In genomic region chr9:129968690-129969485, GRCh38 we compare ENCODE assay signal across 9 cellular contexts.
DNase-seq lines count a peak whose midpoint lies in the region; ATAC-seq and TF ChIP-seq lines count a peak whose summit lies in the region.
"Had no signal": no experiment of that assay in that cellular context is flagged by ENCODE, and none has a peak within 500 bp of the region (broad histone marks: within the 10 kb centered on the region; RNA-seq: fewer than 3 reads in every experiment).

No MANE protein-coding gene starts in this region.

- peaks cover 0 to 49% (median 10%) of the 10 kb centered on the region in 9 donors for H3K36me3 ChIP-seq in heart right ventricle
- no peaks in the 10 kb centered on the region for H3K36me3 ChIP-seq in right atrium auricular region
- H3K36me3 ChIP-seq in ascending aorta = peaks cover 3 to 24% of the 10 kb centered on the region in 2 donors
- peaks cover 0 to 26% of the 10 kb centered on the region in 2 donors for H3K36me3 ChIP-seq in left lung
- H3K36me3 ChIP-seq in vagina = no peaks in the 10 kb centered on the region

- H3K4me3 ChIP-seq in heart right ventricle = no peak overlapping the region
- H3K4me3 ChIP-seq in right atrium auricular region = no peak overlapping the region
- H3K4me3 ChIP-seq in ascending aorta = no peak overlapping the region
- no peak overlapping the region for H3K4me3 ChIP-seq in left lung
- no peak overlapping the region for H3K4me3 ChIP-seq in vagina
- H3K4me3 ChIP-seq: psoas muscle had no signal

- intact Hi-C loops in heart right ventricle (cut with DNase I) = loop anchor here in 4 of 10 donors (5.0 to 10.0 kb wide), 3 partner anchors 37 to 84 kb away; partner anchors contain the start of gene FNBP1 (in 3 of the 4)
- intact Hi-C loops in ascending aorta (cut with DNase I) = loop anchor here (2.0 kb wide), 1 partner anchor 84 kb away; no protein-coding TSS in a partner anchor
- intact Hi-C loops in left lung (cut with DNase I) = no loop called here
- intact Hi-C loops in vagina (cut with DNase I) = no loop called here

- H3K9me3 ChIP-seq in heart right ventricle (no peaks in the 10 kb centered on the region), right atrium auricular region (no peaks in the 10 kb centered on the region), ascending aorta (no peaks in the 10 kb centered on the region), left lung (no peaks in the 10 kb centered on the region), vagina (no peaks in the 10 kb centered on the region)
- H3K9me3 ChIP-seq: psoas muscle had no signal

- H3K4me1 ChIP-seq in heart right ventricle = peaks cover 0 to 45% (median 33%) of the 10 kb centered on the region in 9 donors
- peaks cover 0 to 26% of the 10 kb centered on the region in 2 donors for H3K4me1 ChIP-seq in right atrium auricular region
- peaks cover 3 to 39% of the 10 kb centered on the region in 2 donors for H3K4me1 ChIP-seq in ascending aorta
- H3K4me1 ChIP-seq in left lung = peaks cover 20 to 42% of the 10 kb centered on the region in 2 donors
- H3K4me1 ChIP-seq in vagina = peaks cover 49% of the 10 kb centered on the region

- DNase-seq in heart right ventricle (no peak), right atrium auricular region (ENCODE audit: low spot score) (no peak), ascending aorta (ENCODE audit: low spot score in 2 of 2) (peak in 1 of 2 donors; percentile 66), left lung (no peak), vagina (ENCODE audit: extremely low spot score in 2 of 2) (no peak), NCI-H1105 (lab: John Stamatoyannopoulos, UW) (no peak)
- DNase-seq in stimulated activated CD4-positive, alpha-beta T cell treated with anti-CD3 and anti-CD28 coated beads, Interleukin-1b, Interleukin-23, amount 100 ng/mL, for 48 hours = no peak
- DNase-seq: psoas muscle had no signal

- H3K27ac ChIP-seq in heart right ventricle (peak overlapping the region in 4 of 10 donors; percentile 31 to 46 (median 44)), right atrium auricular region (peak overlapping the region in 1 of 2 donors; percentile 13), ascending aorta (peak overlapping the region; percentile 40 to 42), left lung (peak overlapping the region; percentile 43 to 71), vagina (peak overlapping the region; percentile 60)
- H3K27ac ChIP-seq: psoas muscle had no signal

- no peak for TF ChIP-seq POLR2A in vagina (IDR thresholded peaks at IDR 0.05)

- H3K27me3 ChIP-seq in heart right ventricle = no peaks in the 10 kb centered on the region
- no peaks in the 10 kb centered on the region for H3K27me3 ChIP-seq in right atrium auricular region
- no peaks in the 10 kb centered on the region for H3K27me3 ChIP-seq in ascending aorta
- no peaks in the 10 kb centered on the region for H3K27me3 ChIP-seq in left lung
- H3K27me3 ChIP-seq in vagina = no peaks in the 10 kb centered on the region

- peak in 6 of 8 donors; percentile 36 to 68 (median 54) for ATAC-seq in heart right ventricle
- peak; percentile 74 for ATAC-seq in left lung
- ATAC-seq in HG03025 (IDR thresholded peaks at IDR 0.05; ENCODE audit: low FRiP score, unreplicated experiment) = no peak

- WGBS in heart right ventricle, 2 donors = 61 to 73% methylated on average over 4 of the region's 4 CpGs

- TF ChIP-seq CTCF in heart right ventricle (IDR thresholded peaks at IDR 0.05) (no peak), right atrium auricular region (IDR thresholded peaks at IDR 0.05) (no peak), ascending aorta (IDR thresholded peaks at IDR 0.05) (no peak), left lung (IDR thresholded peaks at IDR 0.05) (peak in 1 of 2 donors; percentile 9), vagina (IDR thresholded peaks at IDR 0.05) (no peak)
